Comparison of ENCODE assay signal across 9 cellular contexts in genomic region chr3:42264399-42265058, GRCh38. TPM values are rescaled to one million over a fixed set of nuclear protein-coding genes. Genes with fewer than 3 reads are reported as not detected.
DNase-seq lines count a peak whose midpoint lies in the region; ATAC-seq lines count a peak whose summit lies in the region.
"Had no signal": no experiment of that assay in that cellular context is flagged by ENCODE, and none has a peak within 500 bp of the region (broad histone marks: within the 10 kb centered on the region; RNA-seq: fewer than 3 reads in every experiment).

No MANE protein-coding gene starts in this region.

- no peak overlapping the region for H3K27ac Mint-ChIP-seq in activated naive CD8-positive, alpha-beta T cell treated with anti-CD3 and anti-CD28 coated beads, Interleukin-2, amount 10 ng/mL, durations not matched to agents 7 days and 5 days
- no peak overlapping the region for H3K27ac Mint-ChIP-seq in stimulated activated naive CD8-positive, alpha-beta T cell treated with anti-CD3 and anti-CD28 coated beads, Interleukin-15, amount 100 ng/mL, for 72 hours
- H3K27ac Mint-ChIP-seq: dendritic cell treated with granulocyte-macrophage colony-stimulating factor and Interleukin-4, amounts not matched to agents 40 ng/mL and 50 ng/mL, for 4 days had no signal

- DNase-seq in activated CD4-positive, alpha-beta T cell treated with anti-CD3 and anti-CD28 coated beads for 48 hours: peak; percentile 51
- DNase-seq in activated CD4-positive, alpha-beta T cell treated with anti-CD3 and anti-CD28 coated beads for 4 hours: no peak
- no peak for DNase-seq in activated naive CD8-positive, alpha-beta T cell treated with anti-CD3 and anti-CD28 coated beads, Interleukin-2, amount 10 ng/mL, durations not matched to agents 7 days and 5 days
- DNase-seq in iPS-NIHi7 (ENCODE audit: extremely low spot score) (peak; percentile 61), NCI-H146 (lab: John Stamatoyannopoulos, UW) (no peak), activated gamma-delta T cell (lab: John Stamatoyannopoulos, UW) (no peak)
- peak in 1 of 2 donors; percentile 34 for DNase-seq in stimulated activated naive CD8-positive, alpha-beta T cell treated with anti-CD3 and anti-CD28 coated beads, Interleukin-15, amount 100 ng/mL, for 72 hours

- H3K9me3 Mint-ChIP-seq in activated naive CD8-positive, alpha-beta T cell treated with anti-CD3 and anti-CD28 coated beads, Interleukin-2, amount 10 ng/mL, durations not matched to agents 7 days and 5 days: peaks cover 1% of the 10 kb centered on the region
- no peaks in the 10 kb centered on the region for H3K9me3 Mint-ChIP-seq in stimulated activated naive CD8-positive, alpha-beta T cell treated with anti-CD3 and anti-CD28 coated beads, Interleukin-15, amount 100 ng/mL, for 72 hours
- H3K9me3 Mint-ChIP-seq: dendritic cell treated with granulocyte-macrophage colony-stimulating factor and Interleukin-4, amounts not matched to agents 40 ng/mL and 50 ng/mL, for 4 days had no signal

- no peaks in the 10 kb centered on the region for H3K36me3 Mint-ChIP-seq in activated naive CD8-positive, alpha-beta T cell treated with anti-CD3 and anti-CD28 coated beads, Interleukin-2, amount 10 ng/mL, durations not matched to agents 7 days and 5 days

- H3K4me1 Mint-ChIP-seq in activated naive CD8-positive, alpha-beta T cell treated with anti-CD3 and anti-CD28 coated beads, Interleukin-2, amount 10 ng/mL, durations not matched to agents 7 days and 5 days: peaks cover 9% of the 10 kb centered on the region
- H3K4me1 Mint-ChIP-seq in stimulated activated naive CD8-positive, alpha-beta T cell treated with anti-CD3 and anti-CD28 coated beads, Interleukin-15, amount 100 ng/mL, for 72 hours: peaks cover 28% of the 10 kb centered on the region

- peaks cover 79% of the 10 kb centered on the region for H3K27me3 Mint-ChIP-seq in activated naive CD8-positive, alpha-beta T cell treated with anti-CD3 and anti-CD28 coated beads, Interleukin-2, amount 10 ng/mL, durations not matched to agents 7 days and 5 days
- peaks cover 89% of the 10 kb centered on the region for H3K27me3 Mint-ChIP-seq in stimulated activated naive CD8-positive, alpha-beta T cell treated with anti-CD3 and anti-CD28 coated beads, Interleukin-15, amount 100 ng/mL, for 72 hours

- POLR2A ChIA-PET in activated naive CD8-positive, alpha-beta T cell treated with anti-CD3 and anti-CD28 coated beads, Interleukin-2, amount 10 ng/mL, durations not matched to agents 7 days and 5 days (lab: Charles Lee): no interaction called here

- peak overlapping the region; percentile 42 for H3K4me3 Mint-ChIP-seq in activated naive CD8-positive, alpha-beta T cell treated with anti-CD3 and anti-CD28 coated beads, Interleukin-2, amount 10 ng/mL, durations not matched to agents 7 days and 5 days
- H3K4me3 Mint-ChIP-seq in stimulated activated naive CD8-positive, alpha-beta T cell treated with anti-CD3 and anti-CD28 coated beads, Interleukin-15, amount 100 ng/mL, for 72 hours: peak overlapping the region; percentile 76 to 77
- H3K4me3 Mint-ChIP-seq: dendritic cell treated with granulocyte-macrophage colony-stimulating factor and Interleukin-4, amounts not matched to agents 40 ng/mL and 50 ng/mL, for 4 days had no signal

- ATAC-seq in activated naive CD8-positive, alpha-beta T cell treated with anti-CD3 and anti-CD28 coated beads, Interleukin-2, amount 10 ng/mL, durations not matched to agents 7 days and 5 days (ENCODE audit: low read depth): no peak
- peak; percentile 78 for ATAC-seq in stimulated activated naive CD8-positive, alpha-beta T cell treated with anti-CD3 and anti-CD28 coated beads, Interleukin-15, amount 100 ng/mL, for 72 hours
- ATAC-seq in HG03432 (IDR thresholded peaks at IDR 0.05; ENCODE audit: unreplicated experiment): no peak

RNA-seq across cellular contexts. Expression of gene CCK, which starts 1.5 kb away (rescaled TPM):
- total RNA-seq in activated naive CD8-positive, alpha-beta T cell treated with anti-CD3 and anti-CD28 coated beads, Interleukin-2, amount 10 ng/mL, durations not matched to agents 7 days and 5 days: not detected

Comparison
In these comparisons a context has a peak if more than half of its experiments do, and no peak if none do; other contexts are left out.
1. DNase-seq: peak in activated CD4-positive, alpha-beta T cell treated with anti-CD3 and anti-CD28 coated beads for 48 hours (single experiment) and iPS-NIHi7 (single experiment); none in activated CD4-positive, alpha-beta T cell treated with anti-CD3 and anti-CD28 coated beads for 4 hours (0 of 2), activated naive CD8-positive, alpha-beta T cell treated with anti-CD3 and anti-CD28 coated beads, Interleukin-2, amount 10 ng/mL, durations not matched to agents 7 days and 5 days (single experiment), NCI-H146 (single experiment) and activated gamma-delta T cell (single experiment).